In genomic region chr5:172597755-172598155, GRCh38 we compare ENCODE assay signal across 16 cellular contexts.
"Had no signal": no experiment of that assay in that cellular context is flagged by ENCODE, and none has a peak within 500 bp of the region (broad histone marks: within the 10 kb centered on the region; RNA-seq: fewer than 3 reads in every experiment).

No MANE protein-coding gene starts in this region.

- H3K36me3 ChIP-seq: tibial artery, vagina had no signal

- H3K4me3 ChIP-seq: tibial artery, vagina had no signal

- H3K27ac ChIP-seq: tibial artery had no signal

- H3K4me1 Mint-ChIP-seq: activated naive CD8-positive, alpha-beta T cell treated with anti-CD3 and anti-CD28 coated beads, Interleukin-2, amount 10 ng/mL, durations not matched to agents 7 days and 5 days; stimulated activated naive B cell treated with anti-CD40 and anti-IgM and Interleukin-4, amounts not matched to agents 10 μg/mL and 1 μg/mL and 100 μg/mL, for 72 hours; WTC11 had no signal

- H3K27ac Mint-ChIP-seq: activated CD8-positive, alpha-beta T cell treated with anti-CD3 and anti-CD28 coated beads, Interleukin-2, amount 10 ng/mL, durations not matched to agents 7 days and 5 days; activated naive CD8-positive, alpha-beta T cell treated with anti-CD3 and anti-CD28 coated beads, Interleukin-2, amount 10 ng/mL, durations not matched to agents 7 days and 5 days; activated T-cell treated with anti-CD3 and anti-CD28 coated beads, Interleukin-2, amount 50 U/mL, for 72 hours; nephron progenitor cell; stimulated activated naive B cell treated with anti-CD40 and anti-IgM and Interleukin-4, amounts not matched to agents 10 μg/mL and 1 μg/mL and 100 μg/mL, for 72 hours; WTC11 had no signal

- H3K4me3 Mint-ChIP-seq: activated CD8-positive, alpha-beta T cell treated with anti-CD3 and anti-CD28 coated beads, Interleukin-2, amount 10 ng/mL, durations not matched to agents 7 days and 5 days; activated naive CD8-positive, alpha-beta T cell treated with anti-CD3 and anti-CD28 coated beads, Interleukin-2, amount 10 ng/mL, durations not matched to agents 7 days and 5 days; activated T-cell treated with anti-CD3 and anti-CD28 coated beads, Interleukin-2, amount 50 U/mL, for 72 hours; nephron progenitor cell; stimulated activated naive B cell treated with anti-CD40 and anti-IgM and Interleukin-4, amounts not matched to agents 10 μg/mL and 1 μg/mL and 100 μg/mL, for 72 hours; WTC11 had no signal

- ATAC-seq: activated CD8-positive, alpha-beta T cell treated with anti-CD3 and anti-CD28 coated beads, Interleukin-2, amount 10 ng/mL, durations not matched to agents 7 days and 5 days; activated T-cell treated with anti-CD3 and anti-CD28 coated beads, Interleukin-2, amount 50 U/mL, for 72 hours; stimulated activated naive B cell treated with anti-CD40 and anti-IgM and Interleukin-4, amounts not matched to agents 10 μg/mL and 1 μg/mL and 100 μg/mL, for 72 hours; WTC11 had no signal

- H3K27me3 ChIP-seq: tibial artery, vagina had no signal

- H3K9me3 Mint-ChIP-seq: activated naive CD8-positive, alpha-beta T cell treated with anti-CD3 and anti-CD28 coated beads, Interleukin-2, amount 10 ng/mL, durations not matched to agents 7 days and 5 days; nephron progenitor cell; stimulated activated naive B cell treated with anti-CD40 and anti-IgM and Interleukin-4, amounts not matched to agents 10 μg/mL and 1 μg/mL and 100 μg/mL, for 72 hours; WTC11 had no signal

- H3K9me3 ChIP-seq: tibial artery, vagina had no signal

- DNase-seq: activated CD4-positive, alpha-beta T cell treated with anti-CD3 and anti-CD28 coated beads for 48 hours; activated CD8-positive, alpha-beta memory T cell treated with anti-CD3 and anti-CD28 coated beads, Interleukin-2, amount 50 U/mL, for 4 hours; activated CD8-positive, alpha-beta T cell treated with anti-CD3 and anti-CD28 coated beads, Interleukin-2, amount 10 ng/mL, durations not matched to agents 7 days and 5 days; activated naive CD4-positive, alpha-beta T cell; activated naive CD8-positive, alpha-beta T cell treated with anti-CD3 and anti-CD28 coated beads, Interleukin-2, amount 10 ng/mL, durations not matched to agents 7 days and 5 days; activated T-cell treated with anti-CD3 and anti-CD28 coated beads, Interleukin-2, amount 50 U/mL, for 72 hours; cerebellar nuclear complex; hippocampal formation; kidney; nephron progenitor cell; stimulated activated CD4-positive, alpha-beta T cell treated with anti-CD3 and anti-CD28 coated beads, Interleukin-15, amount 100 ng/mL, for 24 hours; stimulated activated CD4-positive, alpha-beta T cell treated with anti-CD3 and anti-CD28 coated beads, Interleukin-4, amount 100 ng/mL, for 1 hour; stimulated activated naive B cell treated with anti-CD40 and anti-IgM and Interleukin-4, amounts not matched to agents 10 μg/mL and 1 μg/mL and 100 μg/mL, for 72 hours had no signal

- H3K27me3 Mint-ChIP-seq: activated naive CD8-positive, alpha-beta T cell treated with anti-CD3 and anti-CD28 coated beads, Interleukin-2, amount 10 ng/mL, durations not matched to agents 7 days and 5 days had no signal

- H3K36me3 Mint-ChIP-seq: activated naive CD8-positive, alpha-beta T cell treated with anti-CD3 and anti-CD28 coated beads, Interleukin-2, amount 10 ng/mL, durations not matched to agents 7 days and 5 days; stimulated activated naive B cell treated with anti-CD40 and anti-IgM and Interleukin-4, amounts not matched to agents 10 μg/mL and 1 μg/mL and 100 μg/mL, for 72 hours; WTC11 had no signal

- FAIRE-seq: kidney had no signal
